Comparison of ENCODE assay signal across 35 cellular contexts in genomic region chr11:103566116-103566515, GRCh38.
DNase-seq lines count a peak whose midpoint lies in the region; ATAC-seq, FAIRE-seq and TF ChIP-seq lines count a peak whose summit lies in the region.
"Had no signal": no experiment of that assay in that cellular context is flagged by ENCODE, and none has a peak within 500 bp of the region (broad histone marks: within the 10 kb centered on the region; RNA-seq: fewer than 3 reads in every experiment).

No MANE protein-coding gene starts in this region.

- H3K18ac ChIP-seq in IMR-90 (ENCODE audit: low read depth, low read length), result no peak overlapping the region

- H4K20me1 ChIP-seq in IMR-90 (ENCODE audit: insufficient read depth, low read length) (no peaks in the 10 kb centered on the region), astrocyte (ENCODE audit: insufficient read depth, low read length) (no peaks in the 10 kb centered on the region)
- H4K20me1 ChIP-seq: BLaER1; BLaER1 treated with 17β-estradiol and CSF1 and Interleukin-3, amounts not matched to agents 10 nM and 100 nM had no signal

- ATAC-seq in IMR-90 (ENCODE audit: low read depth), result no peak
- ATAC-seq: A549; CD8-positive, alpha-beta T cell had no signal

- no peaks in the 10 kb centered on the region for H3K9me1 ChIP-seq in IMR-90 (ENCODE audit: insufficient read depth, low read length)

- H3K27me3 Mint-ChIP-seq in astrocyte (ENCODE audit: low read depth, unreplicated experiment) (no peaks in the 10 kb centered on the region), glutamatergic neuron (ENCODE audit: unreplicated experiment) (no peaks in the 10 kb centered on the region)
- H3K27me3 Mint-ChIP-seq: B cell; CD4-positive, alpha-beta T cell; CD4-positive, CD25-positive, alpha-beta regulatory T cell; CD8-positive, alpha-beta memory T cell had no signal

- no peaks in the 10 kb centered on the region for H3K79me2 ChIP-seq in astrocyte (ENCODE audit: insufficient read depth, low read length)

- H3K9ac ChIP-seq in IMR-90 (ENCODE audit: low read depth, low read length) (no peak overlapping the region), astrocyte (ENCODE audit: low read length) (no peak overlapping the region)
- H3K9ac ChIP-seq: BLaER1; BLaER1 treated with 17β-estradiol and CSF1 and Interleukin-3, amounts not matched to agents 10 nM and 100 nM had no signal

- H2AFZ ChIP-seq in IMR-90 (replicated peaks; ENCODE audit: low read length, poor library complexity) (no peak overlapping the region), astrocyte (ENCODE audit: low read depth, low read length) (no peak overlapping the region)

- WGBS in IMR-90 (ENCODE audit: extremely low coverage in 2 of 2, insufficient read length in 1 of 2), 2 experiments, result no CpG with 5 or more reads among the region's 4 CpGs

- no peak overlapping the region for H4K5ac ChIP-seq in IMR-90 (ENCODE audit: low read depth, low read length)

- no peak overlapping the region for H2AK5ac ChIP-seq in IMR-90 (ENCODE audit: low read depth, low read length)

- FAIRE-seq in HTR-8/SVneo (lab: Jason Lieb, UNC), result peak; percentile 85
- no peak for FAIRE-seq in astrocyte (lab: Jason Lieb, UNC)
- FAIRE-seq: A204.1, A549, D721Med had no signal

- DNase-seq in HTR-8/SVneo (ENCODE audit: insufficient read length, low spot score) (no peak), IMR-90 (no peak), astrocyte (ENCODE audit: low read depth) (peak; percentile 54), glutamatergic neuron (no peak), ureter (ENCODE audit: low spot score) (no peak), NCI-H510A treated with DMSO at 0.1 percent for 48 hours (lab: John Stamatoyannopoulos, UW) (no peak)
- DNase-seq: 8988T; ACHN; AML-193; BE2C; C1 segment of cervical spinal cord; Caco-2; Calu3; CD4-positive, alpha-beta memory T cell; CD4-positive, alpha-beta T cell; CD4-positive, CD25-positive, alpha-beta regulatory T cell; CD8-positive, alpha-beta memory T cell; CD8-positive, alpha-beta T cell; COR-L47; DMS 273 treated with DMSO at 0.1 percent for 48 hours; DMS153; DMS53; DMS79; DMS79 treated with DMSO at 0.1 percent for 48 hours; DND-41; EL had no signal

- 0 out of 2 replicates have a peak overlapping the region, but pooled peaks have one; percentile 55 for H3K14ac ChIP-seq in IMR-90 (replicated peaks; ENCODE audit: low read depth, low read length)

- TF ChIP-seq CTCF in IMR-90 (conservative IDR thresholded peaks at IDR 0.05; ENCODE audit: low read depth, low read length) (no peak), astrocyte (IDR thresholded peaks at IDR 0.05; ENCODE audit: insufficient read depth, low read depth, low read length) (no peak), glutamatergic neuron (IDR thresholded peaks at IDR 0.05; ENCODE audit: partially characterized antibody, unreplicated experiment) (no peak)

- no peak overlapping the region for H2BK120ac ChIP-seq in IMR-90 (ENCODE audit: low read depth, low read length)

- dilution Hi-C loops in IMR-90 (cut with HindIII; ENCODE audit: low sequenced_read_pairs, unreplicated experiment), result no loop called here

- H3K4me1 ChIP-seq in IMR-90 (ENCODE audit: control insufficient read depth, insufficient read depth, low read length) (no peaks in the 10 kb centered on the region), astrocyte (ENCODE audit: insufficient read depth, low read length) (no peaks in the 10 kb centered on the region)
- H3K4me1 ChIP-seq: A549; BLaER1; BLaER1 treated with 17β-estradiol and CSF1 and Interleukin-3, amounts not matched to agents 10 nM and 100 nM; Caco-2 had no signal

- no peaks in the 10 kb centered on the region for H3K4me1 Mint-ChIP-seq in astrocyte (ENCODE audit: low read depth, unreplicated experiment)
- H3K4me1 Mint-ChIP-seq in glutamatergic neuron (ENCODE audit: low read depth, unreplicated experiment), result no peaks in the 10 kb centered on the region
- H3K4me1 Mint-ChIP-seq: B cell; CD14-positive monocyte; CD4-positive, alpha-beta memory T cell; CD4-positive, CD25-positive, alpha-beta regulatory T cell; CD8-positive, alpha-beta memory T cell had no signal

- H3K9me3 Mint-ChIP-seq in astrocyte (ENCODE audit: unreplicated experiment) (no peaks in the 10 kb centered on the region), glutamatergic neuron (ENCODE audit: unreplicated experiment) (no peaks in the 10 kb centered on the region)

- no peak overlapping the region for H4K91ac ChIP-seq in IMR-90 (ENCODE audit: insufficient read depth, low read depth, low read length)

- no peak overlapping the region for H3K27ac Mint-ChIP-seq in astrocyte (ENCODE audit: unreplicated experiment)
- H3K27ac Mint-ChIP-seq in glutamatergic neuron (ENCODE audit: unreplicated experiment), result no peak overlapping the region
- H3K27ac Mint-ChIP-seq: B cell; CD14-positive monocyte; CD4-positive, alpha-beta memory T cell; CD4-positive, alpha-beta T cell; CD4-positive, CD25-positive, alpha-beta regulatory T cell; CD8-positive, alpha-beta memory T cell; CD8-positive, alpha-beta T cell had no signal

- no peak overlapping the region for H3K23ac ChIP-seq in IMR-90 (ENCODE audit: low read depth, low read length)

- H4K8ac ChIP-seq in IMR-90 (ENCODE audit: low read depth in 2 of 2, low read length in 2 of 2), result no peak overlapping the region

- no peak for TF ChIP-seq RAD21 in IMR-90 (IDR thresholded peaks at IDR 0.05; ENCODE audit: low read length)

- H3K4me2 ChIP-seq in IMR-90 (ENCODE audit: low read depth, low read length), result no peak overlapping the region
- no peak overlapping the region for H3K4me2 ChIP-seq in astrocyte (ENCODE audit: low read length)
- H3K4me2 ChIP-seq: A549; BLaER1; BLaER1 treated with 17β-estradiol and CSF1 and Interleukin-3, amounts not matched to agents 10 nM and 100 nM had no signal

- H3K36me3 ChIP-seq in IMR-90 (ENCODE audit: control insufficient read depth, insufficient read depth, low read length), result no peaks in the 10 kb centered on the region
- no peaks in the 10 kb centered on the region for H3K36me3 ChIP-seq in astrocyte (ENCODE audit: insufficient read depth, low read length)
- H3K36me3 ChIP-seq: BE2C; BLaER1; BLaER1 treated with 17β-estradiol and CSF1 and Interleukin-3, amounts not matched to agents 10 nM and 100 nM had no signal

- in situ Hi-C loops in IMR-90 (cut with MboI; ENCODE audit: low sequenced_read_pairs), result no loop called here

- CTCF ChIA-PET in IMR-90 (lab: Yijun Ruan, JAX), result interaction anchor here (0.6 to 0.7 kb wide), 3 partner anchors 16 to 326 kb away, joined by 3 to 5 read pairs (median 3); no protein-coding TSS in a partner anchor

- H3K9me3 ChIP-seq in IMR-90 (ENCODE audit: control insufficient read depth, insufficient read depth, low read length), result peaks cover 2% of the 10 kb centered on the region; the same call in 1 of the 2 replicates
- H3K9me3 ChIP-seq in astrocyte (ENCODE audit: insufficient read depth, low read depth, low read length), result no peaks in the 10 kb centered on the region
- H3K9me3 ChIP-seq: A549; BE2C; BLaER1; BLaER1 treated with 17β-estradiol and CSF1 and Interleukin-3, amounts not matched to agents 10 nM and 100 nM had no signal

- H3K27me3 ChIP-seq in IMR-90 (ENCODE audit: control insufficient read depth, insufficient read depth, low read length) (no peaks in the 10 kb centered on the region), astrocyte (ENCODE audit: insufficient read depth, low read length) (no peaks in the 10 kb centered on the region)
- H3K27me3 ChIP-seq: BE2C; BLaER1; BLaER1 treated with 17β-estradiol and CSF1 and Interleukin-3, amounts not matched to agents 10 nM and 100 nM had no signal

- no peak overlapping the region for H2BK5ac ChIP-seq in IMR-90 (ENCODE audit: low read depth, low read length, poor library complexity, severe bottlenecking)

- no peak overlapping the region for H3K4me3 Mint-ChIP-seq in astrocyte (ENCODE audit: unreplicated experiment)
- H3K4me3 Mint-ChIP-seq in glutamatergic neuron (ENCODE audit: unreplicated experiment), result no peak overlapping the region
- H3K4me3 Mint-ChIP-seq: B cell; CD14-positive monocyte; CD4-positive, alpha-beta memory T cell; CD4-positive, alpha-beta T cell; CD4-positive, CD25-positive, alpha-beta regulatory T cell; CD8-positive, alpha-beta memory T cell; CD8-positive, alpha-beta T cell had no signal

- H3K4me3 ChIP-seq in IMR-90 (ENCODE audit: insufficient read depth, low read depth, low read length), result no peak overlapping the region
- H3K4me3 ChIP-seq in astrocyte (ENCODE audit: insufficient read depth, low read depth, low read length), result no peak overlapping the region
- H3K4me3 ChIP-seq: A549; BLaER1; BLaER1 treated with 17β-estradiol and CSF1 and Interleukin-3, amounts not matched to agents 10 nM and 100 nM had no signal

- no peak overlapping the region for H3K56ac ChIP-seq in IMR-90 (ENCODE audit: extremely low read depth, insufficient read depth, low read length)

- no TSS peak for BruUV-seq in IMR-90 (replicated peaks; lab: Mats Ljungman, UMichigan)

- no peaks in the 10 kb centered on the region for H3K36me3 Mint-ChIP-seq in astrocyte (ENCODE audit: low read depth, unreplicated experiment)
- H3K36me3 Mint-ChIP-seq in glutamatergic neuron (ENCODE audit: unreplicated experiment), result no peaks in the 10 kb centered on the region
- H3K36me3 Mint-ChIP-seq: CD14-positive monocyte; CD4-positive, alpha-beta memory T cell; CD4-positive, CD25-positive, alpha-beta regulatory T cell; CD8-positive, alpha-beta memory T cell; CD8-positive, alpha-beta T cell had no signal

- H2BK20ac ChIP-seq in IMR-90 (ENCODE audit: low read depth, low read length), result no peak overlapping the region

- H3K79me1 ChIP-seq in IMR-90 (ENCODE audit: low read depth in 1 of 2, low read length in 2 of 2), result no peaks in the 10 kb centered on the region

- TF ChIP-seq POLR2A in IMR-90 (IDR thresholded peaks at IDR 0.05; ENCODE audit: low read depth, low read length), result no peak

- no peak overlapping the region for H3K4ac ChIP-seq in IMR-90 (ENCODE audit: low read depth, low read length)

- H3K27ac ChIP-seq in IMR-90 (ENCODE audit: insufficient read depth, low read length) (no peak overlapping the region), astrocyte (ENCODE audit: low read depth, low read length) (no peak overlapping the region)
- H3K27ac ChIP-seq: 22Rv1; A549; BLaER1; BLaER1 treated with 17β-estradiol and CSF1 and Interleukin-3, amounts not matched to agents 10 nM and 100 nM; C4-2B had no signal

- no peak overlapping the region for H2BK15ac ChIP-seq in IMR-90 (ENCODE audit: low read depth, low read length)

- intact Hi-C loops in IMR-90 (cut with micrococcal nuclease), result no loop called here

- POLR2A ChIA-PET in IMR-90 (lab: Charles Lee; ENCODE audit: unreplicated experiment), result no interaction called here

- H2AK9ac ChIP-seq in IMR-90 (replicated peaks; ENCODE audit: low read depth, low read length, poor library complexity), result no peak overlapping the region

TF ChIP-seq in IMR-90, 13 proteins besides CTCF, POLR2A, EP300 and RAD21 (continues in another document):
- no peak for TF ChIP-seq SMC3 (IDR thresholded peaks at IDR 0.05; ENCODE audit: low read depth, low read length)
